In genomic region chr17:59296190-59296589, GRCh38 we compare ENCODE assay signal across 1 cellular context.
TF ChIP-seq lines count a peak whose summit lies in the region.

No MANE protein-coding gene starts in this region.

TF ChIP-seq in HepG2, 621 proteins besides CTCF, POLR2A, EP300 and RAD21 (continued from another document and continues in another):
- TF ChIP-seq NFAT5 (CRISPR knock-in tag; IDR thresholded peaks at IDR 0.05) (no peak), SP140L (CRISPR knock-in tag; IDR thresholded peaks at IDR 0.05; ENCODE audit: borderline replicate concordance) (no peak), ZNF609 (CRISPR knock-in tag; IDR thresholded peaks at IDR 0.05; ENCODE audit: borderline replicate concordance) (no peak), CEBPB (IDR thresholded peaks at IDR 0.05; ENCODE audit: borderline replicate concordance, low read depth, low read length) (peak; percentile 46; the same call in 1 of the 2 replicates), AFF4 (CRISPR knock-in tag; IDR thresholded peaks at IDR 0.05) (no peak), POLR2AphosphoS2 (IDR thresholded peaks at IDR 0.05; ENCODE audit: low read depth, low read length) (no peak), NAIF1 (CRISPR knock-in tag; IDR thresholded peaks at IDR 0.05; ENCODE audit: borderline replicate concordance) (0 out of 2 replicates have a peak, but pooled peaks have one; percentile 38), NFKB2 (CRISPR knock-in tag; IDR thresholded peaks at IDR 0.05; ENCODE audit: borderline replicate concordance) (no peak), SAP130 (CRISPR knock-in tag; IDR thresholded peaks at IDR 0.05; ENCODE audit: low read depth) (no peak), HNF4A (CRISPR knock-in tag; IDR thresholded peaks at IDR 0.05) (peak; percentile 42; the same call in 1 of the 2 replicates), TBL1XR1 (IDR thresholded peaks at IDR 0.05; ENCODE audit: borderline replicate concordance, low read length, partially characterized antibody) (no peak), MED1 (CRISPR knock-in tag; IDR thresholded peaks at IDR 0.05) (peak; percentile 32; the same call in 1 of the 2 replicates), PRDM15 (CRISPR knock-in tag; IDR thresholded peaks at IDR 0.05) (no peak), ZSCAN5A (CRISPR knock-in tag; IDR thresholded peaks at IDR 0.05; ENCODE audit: borderline replicate concordance) (no peak), ZNF547 (CRISPR knock-in tag; IDR thresholded peaks at IDR 0.05) (no peak), CEBPG (CRISPR knock-in tag; IDR thresholded peaks at IDR 0.05) (peak; percentile 57), ZNF3 (CRISPR knock-in tag; IDR thresholded peaks at IDR 0.05) (no peak), ZFX (CRISPR knock-in tag; IDR thresholded peaks at IDR 0.05; ENCODE audit: low read depth) (no peak), FOXP4 (CRISPR knock-in tag; IDR thresholded peaks at IDR 0.05) (0 out of 2 replicates have a peak, but pooled peaks have one; percentile 18), RXRB (CRISPR knock-in tag; IDR thresholded peaks at IDR 0.05; ENCODE audit: borderline replicate concordance) (0 out of 2 replicates have a peak, but pooled peaks have one; percentile 10), ZNF687 (CRISPR knock-in tag; IDR thresholded peaks at IDR 0.05) (no peak), ZNF180 (CRISPR knock-in tag; IDR thresholded peaks at IDR 0.05; ENCODE audit: borderline replicate concordance, low read depth) (no peak), KMT2B (CRISPR knock-in tag; IDR thresholded peaks at IDR 0.05) (no peak), KLF12 (CRISPR knock-in tag; IDR thresholded peaks at IDR 0.05; ENCODE audit: borderline replicate concordance) (0 out of 2 replicates have a peak, but pooled peaks have one; percentile 24), ZNF136 (CRISPR knock-in tag; IDR thresholded peaks at IDR 0.05; ENCODE audit: low read depth) (no peak), NFE2L1 (CRISPR knock-in tag; IDR thresholded peaks at IDR 0.05; ENCODE audit: borderline replicate concordance) (no peak)
